Comparison of ENCODE assay signal across 1 cellular context in the genomic region with DNA sequence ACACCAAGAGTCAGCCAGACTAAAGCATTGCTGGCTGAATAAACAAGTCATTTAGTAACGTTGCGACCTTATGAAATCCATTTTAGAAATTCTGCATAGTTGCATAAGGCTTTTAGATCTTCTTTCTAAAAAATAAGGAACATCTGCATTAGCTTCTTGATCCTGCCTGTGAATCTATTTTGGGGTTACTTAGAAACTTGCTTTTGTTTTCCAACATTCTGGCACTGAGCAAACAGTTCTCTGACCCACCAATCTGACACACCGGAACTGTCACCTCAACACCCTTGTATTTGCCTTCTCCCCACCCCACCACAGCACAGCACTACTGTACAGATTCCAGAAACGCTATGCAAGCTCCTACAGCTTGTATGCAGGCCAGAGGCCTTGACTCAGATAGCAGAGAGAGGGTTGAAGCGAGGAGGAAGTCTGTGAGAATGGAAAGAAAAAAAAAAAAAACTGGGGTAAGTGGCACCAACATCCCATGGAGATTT.
TF ChIP-seq lines count a peak whose summit lies in the region.

No MANE protein-coding gene starts in this region.

TF ChIP-seq in K562, 482 proteins besides CTCF, POLR2A, EP300 and RAD21 (continued from another document and continues in another):
- TF ChIP-seq, protein P1, sequence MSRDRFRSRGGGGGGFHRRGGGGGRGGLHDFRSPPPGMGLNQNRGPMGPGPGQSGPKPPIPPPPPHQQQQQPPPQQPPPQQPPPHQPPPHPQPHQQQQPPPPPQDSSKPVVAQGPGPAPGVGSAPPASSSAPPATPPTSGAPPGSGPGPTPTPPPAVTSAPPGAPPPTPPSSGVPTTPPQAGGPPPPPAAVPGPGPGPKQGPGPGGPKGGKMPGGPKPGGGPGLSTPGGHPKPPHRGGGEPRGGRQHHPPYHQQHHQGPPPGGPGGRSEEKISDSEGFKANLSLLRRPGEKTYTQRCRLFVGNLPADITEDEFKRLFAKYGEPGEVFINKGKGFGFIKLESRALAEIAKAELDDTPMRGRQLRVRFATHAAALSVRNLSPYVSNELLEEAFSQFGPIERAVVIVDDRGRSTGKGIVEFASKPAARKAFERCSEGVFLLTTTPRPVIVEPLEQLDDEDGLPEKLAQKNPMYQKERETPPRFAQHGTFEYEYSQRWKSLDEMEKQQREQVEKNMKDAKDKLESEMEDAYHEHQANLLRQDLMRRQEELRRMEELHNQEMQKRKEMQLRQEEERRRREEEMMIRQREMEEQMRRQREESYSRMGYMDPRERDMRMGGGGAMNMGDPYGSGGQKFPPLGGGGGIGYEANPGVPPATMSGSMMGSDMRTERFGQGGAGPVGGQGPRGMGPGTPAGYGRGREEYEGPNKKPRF (IDR thresholded peaks at IDR 0.05; ENCODE audit: low read depth, low read length) = no peak
- peak; percentile 79; the same call in 1 of the 2 replicates for TF ChIP-seq MEF2A (IDR thresholded peaks at IDR 0.05; ENCODE audit: control insufficient read depth, low read depth, low read length)
- peak; percentile 66 for TF ChIP-seq SMARCA4 (IDR thresholded peaks at IDR 0.05)
- no peak for TF ChIP-seq ZNF224 (CRISPR knock-in tag; IDR thresholded peaks at IDR 0.05)
- TF ChIP-seq NBN (IDR thresholded peaks at IDR 0.05; ENCODE audit: low read depth) = 0 out of 2 replicates have a peak, but pooled peaks have one; percentile 41
- TF ChIP-seq, protein P2, sequence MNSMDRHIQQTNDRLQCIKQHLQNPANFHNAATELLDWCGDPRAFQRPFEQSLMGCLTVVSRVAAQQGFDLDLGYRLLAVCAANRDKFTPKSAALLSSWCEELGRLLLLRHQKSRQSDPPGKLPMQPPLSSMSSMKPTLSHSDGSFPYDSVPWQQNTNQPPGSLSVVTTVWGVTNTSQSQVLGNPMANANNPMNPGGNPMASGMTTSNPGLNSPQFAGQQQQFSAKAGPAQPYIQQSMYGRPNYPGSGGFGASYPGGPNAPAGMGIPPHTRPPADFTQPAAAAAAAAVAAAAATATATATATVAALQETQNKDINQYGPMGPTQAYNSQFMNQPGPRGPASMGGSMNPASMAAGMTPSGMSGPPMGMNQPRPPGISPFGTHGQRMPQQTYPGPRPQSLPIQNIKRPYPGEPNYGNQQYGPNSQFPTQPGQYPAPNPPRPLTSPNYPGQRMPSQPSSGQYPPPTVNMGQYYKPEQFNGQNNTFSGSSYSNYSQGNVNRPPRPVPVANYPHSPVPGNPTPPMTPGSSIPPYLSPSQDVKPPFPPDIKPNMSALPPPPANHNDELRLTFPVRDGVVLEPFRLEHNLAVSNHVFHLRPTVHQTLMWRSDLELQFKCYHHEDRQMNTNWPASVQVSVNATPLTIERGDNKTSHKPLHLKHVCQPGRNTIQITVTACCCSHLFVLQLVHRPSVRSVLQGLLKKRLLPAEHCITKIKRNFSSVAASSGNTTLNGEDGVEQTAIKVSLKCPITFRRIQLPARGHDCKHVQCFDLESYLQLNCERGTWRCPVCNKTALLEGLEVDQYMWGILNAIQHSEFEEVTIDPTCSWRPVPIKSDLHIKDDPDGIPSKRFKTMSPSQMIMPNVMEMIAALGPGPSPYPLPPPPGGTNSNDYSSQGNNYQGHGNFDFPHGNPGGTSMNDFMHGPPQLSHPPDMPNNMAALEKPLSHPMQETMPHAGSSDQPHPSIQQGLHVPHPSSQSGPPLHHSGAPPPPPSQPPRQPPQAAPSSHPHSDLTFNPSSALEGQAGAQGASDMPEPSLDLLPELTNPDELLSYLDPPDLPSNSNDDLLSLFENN (IDR thresholded peaks at IDR 0.05; ENCODE audit: low read depth in 2 of 2, low read length in 2 of 2) = no peak
- TF ChIP-seq PHF21A (IDR thresholded peaks at IDR 0.05; ENCODE audit: borderline replicate concordance, low read depth) = no peak
- no peak; the same call in 1 of the 2 replicates for TF ChIP-seq NFIC (IDR thresholded peaks at IDR 0.05)
- TF ChIP-seq, protein P3, sequence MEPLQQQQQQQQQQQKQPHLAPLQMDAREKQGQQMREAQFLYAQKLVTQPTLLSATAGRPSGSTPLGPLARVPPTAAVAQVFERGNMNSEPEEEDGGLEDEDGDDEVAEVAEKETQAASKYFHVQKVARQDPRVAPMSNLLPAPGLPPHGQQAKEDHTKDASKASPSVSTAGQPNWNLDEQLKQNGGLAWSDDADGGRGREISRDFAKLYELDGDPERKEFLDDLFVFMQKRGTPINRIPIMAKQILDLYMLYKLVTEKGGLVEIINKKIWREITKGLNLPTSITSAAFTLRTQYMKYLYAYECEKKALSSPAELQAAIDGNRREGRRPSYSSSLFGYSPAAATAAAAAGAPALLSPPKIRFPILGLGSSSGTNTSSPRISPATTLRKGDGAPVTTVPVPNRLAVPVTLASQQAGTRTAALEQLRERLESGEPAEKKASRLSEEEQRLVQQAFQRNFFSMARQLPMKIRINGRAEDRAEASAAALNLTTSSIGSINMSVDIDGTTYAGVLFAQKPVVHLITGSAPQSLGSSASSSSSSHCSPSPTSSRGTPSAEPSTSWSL (CRISPR knock-in tag; IDR thresholded peaks at IDR 0.05; ENCODE audit: borderline replicate concordance) = no peak
- TF ChIP-seq, protein P4, sequence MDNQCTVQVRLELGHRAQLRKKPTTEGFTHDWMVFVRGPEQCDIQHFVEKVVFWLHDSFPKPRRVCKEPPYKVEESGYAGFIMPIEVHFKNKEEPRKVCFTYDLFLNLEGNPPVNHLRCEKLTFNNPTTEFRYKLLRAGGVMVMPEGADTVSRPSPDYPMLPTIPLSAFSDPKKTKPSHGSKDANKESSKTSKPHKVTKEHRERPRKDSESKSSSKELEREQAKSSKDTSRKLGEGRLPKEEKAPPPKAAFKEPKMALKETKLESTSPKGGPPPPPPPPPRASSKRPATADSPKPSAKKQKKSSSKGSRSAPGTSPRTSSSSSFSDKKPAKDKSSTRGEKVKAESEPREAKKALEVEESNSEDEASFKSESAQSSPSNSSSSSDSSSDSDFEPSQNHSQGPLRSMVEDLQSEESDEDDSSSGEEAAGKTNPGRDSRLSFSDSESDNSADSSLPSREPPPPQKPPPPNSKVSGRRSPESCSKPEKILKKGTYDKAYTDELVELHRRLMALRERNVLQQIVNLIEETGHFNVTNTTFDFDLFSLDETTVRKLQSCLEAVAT (IDR thresholded peaks at IDR 0.05) = peak in 1 of 2 experiments; percentile 70; a peak in 1 of 4 replicates
- TF ChIP-seq, protein P5, sequence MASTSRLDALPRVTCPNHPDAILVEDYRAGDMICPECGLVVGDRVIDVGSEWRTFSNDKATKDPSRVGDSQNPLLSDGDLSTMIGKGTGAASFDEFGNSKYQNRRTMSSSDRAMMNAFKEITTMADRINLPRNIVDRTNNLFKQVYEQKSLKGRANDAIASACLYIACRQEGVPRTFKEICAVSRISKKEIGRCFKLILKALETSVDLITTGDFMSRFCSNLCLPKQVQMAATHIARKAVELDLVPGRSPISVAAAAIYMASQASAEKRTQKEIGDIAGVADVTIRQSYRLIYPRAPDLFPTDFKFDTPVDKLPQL (IDR thresholded peaks at IDR 0.05; ENCODE audit: extremely low read depth, insufficient read length) = no peak
- no peak for TF ChIP-seq PRMT5 (CRISPR knock-in tag; IDR thresholded peaks at IDR 0.05)
- no peak for TF ChIP-seq HNRNPH1 (optimal IDR thresholded peaks at IDR 0.05; ENCODE audit: low read depth, low read length)
- TF ChIP-seq ETV1 (tag; conservative IDR thresholded peaks at IDR 0.05; ENCODE audit: low read depth) = peak; percentile 60; the same call in 1 of the 2 replicates
- no peak for TF ChIP-seq CEBPG (CRISPR knock-in tag; IDR thresholded peaks at IDR 0.05)
- peak in 1 of 2 experiments; percentile 44; a peak in 1 of 4 replicates for TF ChIP-seq CEBPG (tag; conservative IDR thresholded peaks at IDR 0.05 in 1 of 2, IDR thresholded peaks at IDR 0.05 in 1 of 2)
- no peak for TF ChIP-seq ZBTB1 (CRISPR knock-in tag; IDR thresholded peaks at IDR 0.05; ENCODE audit: borderline replicate concordance, low read depth)
- TF ChIP-seq CREB1 (IDR thresholded peaks at IDR 0.05) = no peak
- no peak for TF ChIP-seq CREB1 (CRISPR knock-in tag; IDR thresholded peaks at IDR 0.05)
- TF ChIP-seq SETDB1 (IDR thresholded peaks at IDR 0.05; ENCODE audit: low read length) = no peak
- TF ChIP-seq CREM (IDR thresholded peaks at IDR 0.05; ENCODE audit: low read depth) = peak; percentile 58
- TF ChIP-seq, protein P6, sequence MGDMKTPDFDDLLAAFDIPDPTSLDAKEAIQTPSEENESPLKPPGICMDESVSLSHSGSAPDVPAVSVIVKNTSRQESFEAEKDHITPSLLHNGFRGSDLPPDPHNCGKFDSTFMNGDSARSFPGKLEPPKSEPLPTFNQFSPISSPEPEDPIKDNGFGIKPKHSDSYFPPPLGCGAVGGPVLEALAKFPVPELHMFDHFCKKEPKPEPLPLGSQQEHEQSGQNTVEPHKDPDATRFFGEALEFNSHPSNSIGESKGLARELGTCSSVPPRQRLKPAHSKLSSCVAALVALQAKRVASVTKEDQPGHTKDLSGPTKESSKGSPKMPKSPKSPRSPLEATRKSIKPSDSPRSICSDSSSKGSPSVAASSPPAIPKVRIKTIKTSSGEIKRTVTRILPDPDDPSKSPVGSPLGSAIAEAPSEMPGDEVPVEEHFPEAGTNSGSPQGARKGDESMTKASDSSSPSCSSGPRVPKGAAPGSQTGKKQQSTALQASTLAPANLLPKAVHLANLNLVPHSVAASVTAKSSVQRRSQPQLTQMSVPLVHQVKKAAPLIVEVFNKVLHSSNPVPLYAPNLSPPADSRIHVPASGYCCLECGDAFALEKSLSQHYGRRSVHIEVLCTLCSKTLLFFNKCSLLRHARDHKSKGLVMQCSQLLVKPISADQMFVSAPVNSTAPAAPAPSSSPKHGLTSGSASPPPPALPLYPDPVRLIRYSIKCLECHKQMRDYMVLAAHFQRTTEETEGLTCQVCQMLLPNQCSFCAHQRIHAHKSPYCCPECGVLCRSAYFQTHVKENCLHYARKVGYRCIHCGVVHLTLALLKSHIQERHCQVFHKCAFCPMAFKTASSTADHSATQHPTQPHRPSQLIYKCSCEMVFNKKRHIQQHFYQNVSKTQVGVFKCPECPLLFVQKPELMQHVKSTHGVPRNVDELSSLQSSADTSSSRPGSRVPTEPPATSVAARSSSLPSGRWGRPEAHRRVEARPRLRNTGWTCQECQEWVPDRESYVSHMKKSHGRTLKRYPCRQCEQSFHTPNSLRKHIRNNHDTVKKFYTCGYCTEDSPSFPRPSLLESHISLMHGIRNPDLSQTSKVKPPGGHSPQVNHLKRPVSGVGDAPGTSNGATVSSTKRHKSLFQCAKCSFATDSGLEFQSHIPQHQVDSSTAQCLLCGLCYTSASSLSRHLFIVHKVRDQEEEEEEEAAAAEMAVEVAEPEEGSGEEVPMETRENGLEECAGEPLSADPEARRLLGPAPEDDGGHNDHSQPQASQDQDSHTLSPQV (IDR thresholded peaks at IDR 0.05) = peak; percentile 47
- peak; percentile 51; the same call in 1 of the 2 replicates for TF ChIP-seq SOX6 (IDR thresholded peaks at IDR 0.05)
- peak; percentile 59 for TF ChIP-seq MEIS2 (IDR thresholded peaks at IDR 0.05; ENCODE audit: partially characterized antibody)
- no peak for TF ChIP-seq ESRRA (IDR thresholded peaks at IDR 0.05; ENCODE audit: borderline replicate concordance, low read depth)
- TF ChIP-seq RFX1 (IDR thresholded peaks at IDR 0.05) = no peak
- TF ChIP-seq LEF1 (IDR thresholded peaks at IDR 0.05) = no peak
- TF ChIP-seq, protein P7, sequence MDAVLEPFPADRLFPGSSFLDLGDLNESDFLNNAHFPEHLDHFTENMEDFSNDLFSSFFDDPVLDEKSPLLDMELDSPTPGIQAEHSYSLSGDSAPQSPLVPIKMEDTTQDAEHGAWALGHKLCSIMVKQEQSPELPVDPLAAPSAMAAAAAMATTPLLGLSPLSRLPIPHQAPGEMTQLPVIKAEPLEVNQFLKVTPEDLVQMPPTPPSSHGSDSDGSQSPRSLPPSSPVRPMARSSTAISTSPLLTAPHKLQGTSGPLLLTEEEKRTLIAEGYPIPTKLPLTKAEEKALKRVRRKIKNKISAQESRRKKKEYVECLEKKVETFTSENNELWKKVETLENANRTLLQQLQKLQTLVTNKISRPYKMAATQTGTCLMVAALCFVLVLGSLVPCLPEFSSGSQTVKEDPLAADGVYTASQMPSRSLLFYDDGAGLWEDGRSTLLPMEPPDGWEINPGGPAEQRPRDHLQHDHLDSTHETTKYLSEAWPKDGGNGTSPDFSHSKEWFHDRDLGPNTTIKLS (IDR thresholded peaks at IDR 0.05; ENCODE audit: borderline replicate concordance, low read depth) = no peak
- no peak for TF ChIP-seq ZNF77 (CRISPR knock-in tag; IDR thresholded peaks at IDR 0.05)
- TF ChIP-seq ZNF324 (CRISPR knock-in tag; IDR thresholded peaks at IDR 0.05) = no peak
- TF ChIP-seq CXXC5 (CRISPR knock-in tag; IDR thresholded peaks at IDR 0.05) = no peak
- TF ChIP-seq, protein P8, sequence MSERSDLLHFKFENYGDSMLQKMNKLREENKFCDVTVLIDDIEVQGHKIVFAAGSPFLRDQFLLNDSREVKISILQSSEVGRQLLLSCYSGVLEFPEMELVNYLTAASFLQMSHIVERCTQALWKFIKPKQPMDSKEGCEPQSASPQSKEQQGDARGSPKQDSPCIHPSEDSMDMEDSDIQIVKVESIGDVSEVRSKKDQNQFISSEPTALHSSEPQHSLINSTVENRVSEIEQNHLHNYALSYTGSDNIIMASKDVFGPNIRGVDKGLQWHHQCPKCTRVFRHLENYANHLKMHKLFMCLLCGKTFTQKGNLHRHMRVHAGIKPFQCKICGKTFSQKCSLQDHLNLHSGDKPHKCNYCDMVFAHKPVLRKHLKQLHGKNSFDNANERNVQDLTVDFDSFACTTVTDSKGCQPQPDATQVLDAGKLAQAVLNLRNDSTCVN (CRISPR knock-in tag; IDR thresholded peaks at IDR 0.05) = no peak
- no peak for TF ChIP-seq FUS (optimal IDR thresholded peaks at IDR 0.05; ENCODE audit: low read depth, low read length)
- no peak for TF ChIP-seq RBBP5 (IDR thresholded peaks at IDR 0.05; ENCODE audit: borderline replicate concordance, insufficient read depth, low read length, poor library complexity, severe bottlenecking)
- no peak for TF ChIP-seq CBFA2T2 (conservative IDR thresholded peaks at IDR 0.05)
- TF ChIP-seq CBFA2T3 (IDR thresholded peaks at IDR 0.05) = peak; percentile 38; the same call in 1 of the 2 replicates
- TF ChIP-seq SPI1 (IDR thresholded peaks at IDR 0.05; ENCODE audit: borderline replicate concordance, low read depth, low read length) = peak; percentile 44; the same call in 1 of the 2 replicates
- no peak for TF ChIP-seq TCFL5 (CRISPR knock-in tag; conservative IDR thresholded peaks at IDR 0.05)
- TF ChIP-seq HDAC3 (IDR thresholded peaks at IDR 0.05; ENCODE audit: borderline replicate concordance, partially characterized antibody) = no peak
- TF ChIP-seq ZNF76 (CRISPR knock-in tag; IDR thresholded peaks at IDR 0.05; ENCODE audit: borderline replicate concordance) = no peak
- TF ChIP-seq, protein P9, sequence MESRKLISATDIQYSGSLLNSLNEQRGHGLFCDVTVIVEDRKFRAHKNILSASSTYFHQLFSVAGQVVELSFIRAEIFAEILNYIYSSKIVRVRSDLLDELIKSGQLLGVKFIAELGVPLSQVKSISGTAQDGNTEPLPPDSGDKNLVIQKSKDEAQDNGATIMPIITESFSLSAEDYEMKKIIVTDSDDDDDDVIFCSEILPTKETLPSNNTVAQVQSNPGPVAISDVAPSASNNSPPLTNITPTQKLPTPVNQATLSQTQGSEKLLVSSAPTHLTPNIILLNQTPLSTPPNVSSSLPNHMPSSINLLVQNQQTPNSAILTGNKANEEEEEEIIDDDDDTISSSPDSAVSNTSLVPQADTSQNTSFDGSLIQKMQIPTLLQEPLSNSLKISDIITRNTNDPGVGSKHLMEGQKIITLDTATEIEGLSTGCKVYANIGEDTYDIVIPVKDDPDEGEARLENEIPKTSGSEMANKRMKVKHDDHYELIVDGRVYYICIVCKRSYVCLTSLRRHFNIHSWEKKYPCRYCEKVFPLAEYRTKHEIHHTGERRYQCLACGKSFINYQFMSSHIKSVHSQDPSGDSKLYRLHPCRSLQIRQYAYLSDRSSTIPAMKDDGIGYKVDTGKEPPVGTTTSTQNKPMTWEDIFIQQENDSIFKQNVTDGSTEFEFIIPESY (CRISPR knock-in tag; IDR thresholded peaks at IDR 0.05) = 0 out of 2 replicates have a peak, but pooled peaks have one; percentile 28
- TF ChIP-seq DPF2 (IDR thresholded peaks at IDR 0.05) = peak; percentile 52; the same call in 1 of the 2 replicates
- TF ChIP-seq NONO (IDR thresholded peaks at IDR 0.05; ENCODE audit: low read depth in 2 of 2, low read length in 1 of 2) = no peak
- no peak for TF ChIP-seq MAFK (IDR thresholded peaks at IDR 0.05; ENCODE audit: low read length)
